2 cellular contexts compared by ENCODE assay signal in the genomic region with DNA sequence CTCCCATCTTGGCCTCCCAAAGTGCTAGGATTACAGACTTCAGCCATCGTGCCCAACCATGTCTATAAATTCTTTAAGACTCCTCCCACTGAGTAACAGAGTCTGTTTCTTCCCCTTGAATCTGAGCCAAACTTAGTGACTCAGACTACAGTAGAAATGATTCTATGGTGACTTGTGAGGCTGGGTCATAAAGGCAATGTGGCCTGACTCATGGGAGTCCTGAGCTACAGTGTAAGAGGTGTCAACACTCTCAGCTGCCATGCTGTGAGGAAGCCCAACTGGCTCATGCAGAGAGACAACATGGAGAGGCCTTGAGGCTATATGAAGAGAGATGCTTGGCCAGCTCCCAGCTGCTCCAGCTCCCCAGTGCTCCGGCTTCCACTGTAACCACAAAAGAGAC.
TF ChIP-seq lines count a peak whose summit lies in the region.

No MANE protein-coding gene starts in this region.

TF ChIP-seq in SK-N-SH, 30 proteins besides CTCF, POLR2A, EP300 and RAD21:
- TF ChIP-seq JUND (IDR thresholded peaks at IDR 0.05): peak; percentile 37; the same call in 1 of the 2 replicates
- peak; percentile 44; the same call in 1 of the 2 replicates for TF ChIP-seq USF1 (IDR thresholded peaks at IDR 0.05; ENCODE audit: borderline replicate concordance, low read depth)
- TF ChIP-seq, protein P1, sequence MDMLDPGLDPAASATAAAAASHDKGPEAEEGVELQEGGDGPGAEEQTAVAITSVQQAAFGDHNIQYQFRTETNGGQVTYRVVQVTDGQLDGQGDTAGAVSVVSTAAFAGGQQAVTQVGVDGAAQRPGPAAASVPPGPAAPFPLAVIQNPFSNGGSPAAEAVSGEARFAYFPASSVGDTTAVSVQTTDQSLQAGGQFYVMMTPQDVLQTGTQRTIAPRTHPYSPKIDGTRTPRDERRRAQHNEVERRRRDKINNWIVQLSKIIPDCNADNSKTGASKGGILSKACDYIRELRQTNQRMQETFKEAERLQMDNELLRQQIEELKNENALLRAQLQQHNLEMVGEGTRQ (IDR thresholded peaks at IDR 0.05; ENCODE audit: borderline replicate concordance, low read depth, low read length): no peak
- TF ChIP-seq SMC3 (IDR thresholded peaks at IDR 0.05; ENCODE audit: low read depth, low read length): no peak
- peak; percentile 85 for TF ChIP-seq YY1 (IDR thresholded peaks at IDR 0.05; ENCODE audit: low read depth)
- peak; percentile 83; the same call in 1 of the 2 replicates for TF ChIP-seq FOSL2 (IDR thresholded peaks at IDR 0.05; ENCODE audit: borderline replicate concordance, low read depth)
- TF ChIP-seq PBX3 (IDR thresholded peaks at IDR 0.05): 0 out of 2 replicates have a peak, but pooled peaks have one; percentile 11
- TF ChIP-seq POLR2AphosphoS5 (IDR thresholded peaks at IDR 0.05; ENCODE audit: low read depth, low read length): peak; percentile 37; the same call in 1 of the 2 replicates
- TF ChIP-seq TCF12 (IDR thresholded peaks at IDR 0.05): peak; percentile 39; the same call in 1 of the 2 replicates
- TF ChIP-seq NFIC (IDR thresholded peaks at IDR 0.05; ENCODE audit: borderline replicate concordance): peak; percentile 59; the same call in 1 of the 2 replicates
- TF ChIP-seq, protein P2, sequence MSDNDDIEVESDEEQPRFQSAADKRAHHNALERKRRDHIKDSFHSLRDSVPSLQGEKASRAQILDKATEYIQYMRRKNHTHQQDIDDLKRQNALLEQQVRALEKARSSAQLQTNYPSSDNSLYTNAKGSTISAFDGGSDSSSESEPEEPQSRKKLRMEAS (IDR thresholded peaks at IDR 0.05; ENCODE audit: low read depth): peak; percentile 80

TF ChIP-seq in GM23338, 12 proteins besides CTCF, POLR2A, EP300 and RAD21:
- TF ChIP-seq STAT1 (IDR thresholded peaks at IDR 0.05; ENCODE audit: unreplicated experiment) (no peak), ZNF331 (CRISPR knock-in tag; IDR thresholded peaks at IDR 0.05; ENCODE audit: low read depth) (no peak), NANOG (IDR thresholded peaks at IDR 0.05; ENCODE audit: borderline replicate concordance) (no peak), JUNB (IDR thresholded peaks at IDR 0.05; ENCODE audit: unreplicated experiment) (no peak), POLR2AphosphoS5 (IDR thresholded peaks at IDR 0.05; ENCODE audit: low read depth) (no peak), ZNF114 (CRISPR knock-in tag; IDR thresholded peaks at IDR 0.05) (no peak), CREB1 (CRISPR knock-in tag; IDR thresholded peaks at IDR 0.05; ENCODE audit: low read depth) (no peak), EZH2phosphoT487 (IDR thresholded peaks at IDR 0.05; ENCODE audit: unreplicated experiment) (no peak), EZH2 (IDR thresholded peaks at IDR 0.05; ENCODE audit: low read depth, unreplicated experiment) (no peak)
- TF ChIP-seq, protein P3, sequence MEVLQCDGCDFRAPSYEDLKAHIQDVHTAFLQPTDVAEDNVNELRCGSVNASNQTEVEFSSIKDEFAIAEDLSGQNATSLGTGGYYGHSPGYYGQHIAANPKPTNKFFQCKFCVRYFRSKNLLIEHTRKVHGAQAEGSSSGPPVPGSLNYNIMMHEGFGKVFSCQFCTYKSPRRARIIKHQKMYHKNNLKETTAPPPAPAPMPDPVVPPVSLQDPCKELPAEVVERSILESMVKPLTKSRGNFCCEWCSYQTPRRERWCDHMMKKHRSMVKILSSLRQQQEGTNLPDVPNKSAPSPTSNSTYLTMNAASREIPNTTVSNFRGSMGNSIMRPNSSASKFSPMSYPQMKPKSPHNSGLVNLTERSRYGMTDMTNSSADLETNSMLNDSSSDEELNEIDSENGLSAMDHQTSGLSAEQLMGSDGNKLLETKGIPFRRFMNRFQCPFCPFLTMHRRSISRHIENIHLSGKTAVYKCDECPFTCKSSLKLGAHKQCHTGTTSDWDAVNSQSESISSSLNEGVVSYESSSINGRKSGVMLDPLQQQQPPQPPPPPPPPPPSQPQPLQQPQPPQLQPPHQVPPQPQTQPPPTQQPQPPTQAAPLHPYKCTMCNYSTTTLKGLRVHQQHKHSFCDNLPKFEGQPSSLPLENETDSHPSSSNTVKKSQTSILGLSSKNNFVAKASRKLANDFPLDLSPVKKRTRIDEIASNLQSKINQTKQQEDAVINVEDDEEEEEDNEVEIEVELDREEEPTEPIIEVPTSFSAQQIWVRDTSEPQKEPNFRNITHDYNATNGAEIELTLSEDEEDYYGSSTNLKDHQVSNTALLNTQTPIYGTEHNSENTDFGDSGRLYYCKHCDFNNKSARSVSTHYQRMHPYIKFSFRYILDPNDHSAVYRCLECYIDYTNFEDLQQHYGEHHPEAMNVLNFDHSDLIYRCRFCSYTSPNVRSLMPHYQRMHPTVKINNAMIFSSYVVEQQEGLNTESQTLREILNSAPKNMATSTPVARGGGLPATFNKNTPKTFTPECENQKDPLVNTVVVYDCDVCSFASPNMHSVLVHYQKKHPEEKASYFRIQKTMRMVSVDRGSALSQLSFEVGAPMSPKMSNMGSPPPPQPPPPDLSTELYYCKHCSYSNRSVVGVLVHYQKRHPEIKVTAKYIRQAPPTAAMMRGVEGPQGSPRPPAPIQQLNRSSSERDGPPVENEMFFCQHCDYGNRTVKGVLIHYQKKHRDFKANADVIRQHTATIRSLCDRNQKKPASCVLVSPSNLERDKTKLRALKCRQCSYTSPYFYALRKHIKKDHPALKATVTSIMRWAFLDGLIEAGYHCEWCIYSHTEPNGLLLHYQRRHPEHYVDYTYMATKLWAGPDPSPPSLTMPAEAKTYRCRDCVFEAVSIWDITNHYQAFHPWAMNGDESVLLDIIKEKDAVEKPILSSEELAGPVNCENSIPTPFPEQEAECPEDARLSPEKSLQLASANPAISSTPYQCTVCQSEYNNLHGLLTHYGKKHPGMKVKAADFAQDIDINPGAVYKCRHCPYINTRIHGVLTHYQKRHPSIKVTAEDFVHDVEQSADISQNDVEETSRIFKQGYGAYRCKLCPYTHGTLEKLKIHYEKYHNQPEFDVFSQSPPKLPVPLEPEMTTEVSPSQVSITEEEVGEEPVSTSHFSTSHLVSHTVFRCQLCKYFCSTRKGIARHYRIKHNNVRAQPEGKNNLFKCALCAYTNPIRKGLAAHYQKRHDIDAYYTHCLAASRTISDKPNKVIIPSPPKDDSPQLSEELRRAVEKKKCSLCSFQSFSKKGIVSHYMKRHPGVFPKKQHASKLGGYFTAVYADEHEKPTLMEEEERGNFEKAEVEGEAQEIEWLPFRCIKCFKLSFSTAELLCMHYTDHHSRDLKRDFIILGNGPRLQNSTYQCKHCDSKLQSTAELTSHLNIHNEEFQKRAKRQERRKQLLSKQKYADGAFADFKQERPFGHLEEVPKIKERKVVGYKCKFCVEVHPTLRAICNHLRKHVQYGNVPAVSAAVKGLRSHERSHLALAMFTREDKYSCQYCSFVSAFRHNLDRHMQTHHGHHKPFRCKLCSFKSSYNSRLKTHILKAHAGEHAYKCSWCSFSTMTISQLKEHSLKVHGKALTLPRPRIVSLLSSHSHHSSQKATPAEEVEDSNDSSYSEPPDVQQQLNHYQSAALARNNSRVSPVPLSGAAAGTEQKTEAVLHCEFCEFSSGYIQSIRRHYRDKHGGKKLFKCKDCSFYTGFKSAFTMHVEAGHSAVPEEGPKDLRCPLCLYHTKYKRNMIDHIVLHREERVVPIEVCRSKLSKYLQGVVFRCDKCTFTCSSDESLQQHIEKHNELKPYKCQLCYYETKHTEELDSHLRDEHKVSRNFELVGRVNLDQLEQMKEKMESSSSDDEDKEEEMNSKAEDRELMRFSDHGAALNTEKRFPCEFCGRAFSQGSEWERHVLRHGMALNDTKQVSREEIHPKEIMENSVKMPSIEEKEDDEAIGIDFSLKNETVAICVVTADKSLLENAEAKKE (CRISPR knock-in tag; IDR thresholded peaks at IDR 0.05): no peak
- TF ChIP-seq, protein P4, sequence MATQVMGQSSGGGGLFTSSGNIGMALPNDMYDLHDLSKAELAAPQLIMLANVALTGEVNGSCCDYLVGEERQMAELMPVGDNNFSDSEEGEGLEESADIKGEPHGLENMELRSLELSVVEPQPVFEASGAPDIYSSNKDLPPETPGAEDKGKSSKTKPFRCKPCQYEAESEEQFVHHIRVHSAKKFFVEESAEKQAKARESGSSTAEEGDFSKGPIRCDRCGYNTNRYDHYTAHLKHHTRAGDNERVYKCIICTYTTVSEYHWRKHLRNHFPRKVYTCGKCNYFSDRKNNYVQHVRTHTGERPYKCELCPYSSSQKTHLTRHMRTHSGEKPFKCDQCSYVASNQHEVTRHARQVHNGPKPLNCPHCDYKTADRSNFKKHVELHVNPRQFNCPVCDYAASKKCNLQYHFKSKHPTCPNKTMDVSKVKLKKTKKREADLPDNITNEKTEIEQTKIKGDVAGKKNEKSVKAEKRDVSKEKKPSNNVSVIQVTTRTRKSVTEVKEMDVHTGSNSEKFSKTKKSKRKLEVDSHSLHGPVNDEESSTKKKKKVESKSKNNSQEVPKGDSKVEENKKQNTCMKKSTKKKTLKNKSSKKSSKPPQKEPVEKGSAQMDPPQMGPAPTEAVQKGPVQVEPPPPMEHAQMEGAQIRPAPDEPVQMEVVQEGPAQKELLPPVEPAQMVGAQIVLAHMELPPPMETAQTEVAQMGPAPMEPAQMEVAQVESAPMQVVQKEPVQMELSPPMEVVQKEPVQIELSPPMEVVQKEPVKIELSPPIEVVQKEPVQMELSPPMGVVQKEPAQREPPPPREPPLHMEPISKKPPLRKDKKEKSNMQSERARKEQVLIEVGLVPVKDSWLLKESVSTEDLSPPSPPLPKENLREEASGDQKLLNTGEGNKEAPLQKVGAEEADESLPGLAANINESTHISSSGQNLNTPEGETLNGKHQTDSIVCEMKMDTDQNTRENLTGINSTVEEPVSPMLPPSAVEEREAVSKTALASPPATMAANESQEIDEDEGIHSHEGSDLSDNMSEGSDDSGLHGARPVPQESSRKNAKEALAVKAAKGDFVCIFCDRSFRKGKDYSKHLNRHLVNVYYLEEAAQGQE (IDR thresholded peaks at IDR 0.05; ENCODE audit: unreplicated experiment): no peak
- TF ChIP-seq, protein P5, sequence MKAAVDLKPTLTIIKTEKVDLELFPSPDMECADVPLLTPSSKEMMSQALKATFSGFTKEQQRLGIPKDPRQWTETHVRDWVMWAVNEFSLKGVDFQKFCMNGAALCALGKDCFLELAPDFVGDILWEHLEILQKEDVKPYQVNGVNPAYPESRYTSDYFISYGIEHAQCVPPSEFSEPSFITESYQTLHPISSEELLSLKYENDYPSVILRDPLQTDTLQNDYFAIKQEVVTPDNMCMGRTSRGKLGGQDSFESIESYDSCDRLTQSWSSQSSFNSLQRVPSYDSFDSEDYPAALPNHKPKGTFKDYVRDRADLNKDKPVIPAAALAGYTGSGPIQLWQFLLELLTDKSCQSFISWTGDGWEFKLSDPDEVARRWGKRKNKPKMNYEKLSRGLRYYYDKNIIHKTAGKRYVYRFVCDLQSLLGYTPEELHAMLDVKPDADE (IDR thresholded peaks at IDR 0.05): no peak
